In genomic region chr19:6424939-6425731, GRCh38 we compare ENCODE assay signal across 1 cellular context.
TF ChIP-seq lines count a peak whose summit lies in the region.

No MANE protein-coding gene starts in this region.

TF ChIP-seq in GM23338, 12 proteins besides CTCF, POLR2A, EP300 and RAD21:
- TF ChIP-seq CREB1 (CRISPR knock-in tag; IDR thresholded peaks at IDR 0.05; ENCODE audit: low read depth) (peak; percentile 83), NANOG (IDR thresholded peaks at IDR 0.05; ENCODE audit: borderline replicate concordance) (no peak), ZNF331 (CRISPR knock-in tag; IDR thresholded peaks at IDR 0.05; ENCODE audit: low read depth) (no peak)
